8 cellular contexts compared by ENCODE assay signal in the genomic region with DNA sequence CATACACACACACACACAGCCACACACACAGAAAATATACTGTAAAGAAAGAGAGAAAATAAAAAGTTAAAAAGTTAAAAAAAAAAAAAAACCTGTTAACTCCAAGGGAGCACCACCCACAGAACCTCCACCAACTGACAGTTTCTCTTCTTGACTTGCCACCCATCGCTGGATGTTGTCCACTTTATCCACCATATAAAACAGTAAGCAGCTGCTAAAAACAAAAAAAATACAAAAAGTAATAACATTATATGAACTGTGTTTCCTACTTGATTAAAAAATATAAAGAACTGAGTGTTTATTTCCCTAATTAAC. TPM values are rescaled to one million over a fixed set of nuclear protein-coding genes. Genes with fewer than 3 reads are reported as not detected.
A peak's percentile ranks its signal among the peaks of the same experiment; 100 is the strongest.
DNase-seq lines count a peak whose midpoint lies in the region; ATAC-seq, FAIRE-seq and TF ChIP-seq lines count a peak whose summit lies in the region.

No MANE protein-coding gene starts in this region.

- TF ChIP-seq CTCF in D721Med (IDR thresholded peaks at IDR 0.05; ENCODE audit: insufficient read depth, missing control alignments) = no peak

- no peak overlapping the region for H3K27ac ChIP-seq in iPS-18a (ENCODE audit: low read length)

- peaks cover 13% of the 10 kb centered on the region for H3K4me1 ChIP-seq in iPS-18a (ENCODE audit: control insufficient read depth, low read depth, low read length)

- peaks cover 10% of the 10 kb centered on the region for H3K36me3 Mint-ChIP-seq in activated CD4-positive, alpha-beta memory T cell treated with anti-CD3 and anti-CD28 coated beads, Interleukin-2, amount 10 ng/mL, durations not matched to agents 7 days and 5 days (ENCODE audit: low read depth)
- H3K36me3 Mint-ChIP-seq in stimulated activated naive B cell treated with anti-CD40 and anti-IgM and Interleukin-4, amounts not matched to agents 10 μg/mL and 1 μg/mL and 100 μg/mL, for 72 hours = peaks cover 0 to 7% of the 10 kb centered on the region in 2 donors

- peak overlapping the region; percentile 89 for H3K27ac Mint-ChIP-seq in activated CD4-positive, alpha-beta memory T cell treated with anti-CD3 and anti-CD28 coated beads, Interleukin-2, amount 10 ng/mL, durations not matched to agents 7 days and 5 days
- H3K27ac Mint-ChIP-seq in stimulated activated naive B cell treated with anti-CD40 and anti-IgM and Interleukin-4, amounts not matched to agents 10 μg/mL and 1 μg/mL and 100 μg/mL, for 72 hours = peak overlapping the region; percentile 96

- peak; percentile 38 for DNase-seq in DMS53 (lab: John Stamatoyannopoulos, UW)
- no peak for DNase-seq in DMS53 treated with DMSO at 0.1 percent for 48 hours (lab: John Stamatoyannopoulos, UW; ENCODE audit: unreplicated experiment)
- no peak for DNase-seq in activated CD4-positive, alpha-beta memory T cell treated with anti-CD3 and anti-CD28 coated beads, Interleukin-2, amount 10 ng/mL, durations not matched to agents 7 days and 5 days
- no peak for DNase-seq in stimulated activated naive B cell treated with anti-CD40 and anti-IgM and Interleukin-4, amounts not matched to agents 10 μg/mL and 1 μg/mL and 100 μg/mL, for 72 hours
- no peak for DNase-seq in D721Med (ENCODE audit: insufficient read length, low spot score)
- no peak for DNase-seq in medulla oblongata (ENCODE audit: extremely low spot score)

- peak overlapping the region; percentile 88 for H3K4me3 Mint-ChIP-seq in activated CD4-positive, alpha-beta memory T cell treated with anti-CD3 and anti-CD28 coated beads, Interleukin-2, amount 10 ng/mL, durations not matched to agents 7 days and 5 days
- peak overlapping the region; percentile 87 to 97 for H3K4me3 Mint-ChIP-seq in stimulated activated naive B cell treated with anti-CD40 and anti-IgM and Interleukin-4, amounts not matched to agents 10 μg/mL and 1 μg/mL and 100 μg/mL, for 72 hours

- ATAC-seq in stimulated activated naive B cell treated with anti-CD40 and anti-IgM and Interleukin-4, amounts not matched to agents 10 μg/mL and 1 μg/mL and 100 μg/mL, for 72 hours (replicated peaks) = no peak
- ATAC-seq in HG02852 (IDR thresholded peaks at IDR 0.05; ENCODE audit: unreplicated experiment) = no peak

- CTCF ChIA-PET in activated CD4-positive, alpha-beta memory T cell treated with anti-CD3 and anti-CD28 coated beads, Interleukin-2, amount 10 ng/mL, durations not matched to agents 7 days and 5 days (lab: Charles Lee) = interaction anchor here (0.8 to 5.8 kb wide), 6 partner anchors 8 to 44 kb away, joined by 3 to 63 read pairs (median 3); no protein-coding TSS in a partner anchor

- H3K27me3 Mint-ChIP-seq in activated CD4-positive, alpha-beta memory T cell treated with anti-CD3 and anti-CD28 coated beads, Interleukin-2, amount 10 ng/mL, durations not matched to agents 7 days and 5 days = peaks cover 13% of the 10 kb centered on the region
- peaks cover 0 to 4% of the 10 kb centered on the region in 2 donors for H3K27me3 Mint-ChIP-seq in stimulated activated naive B cell treated with anti-CD40 and anti-IgM and Interleukin-4, amounts not matched to agents 10 μg/mL and 1 μg/mL and 100 μg/mL, for 72 hours

- H3K27me3 ChIP-seq in iPS-18a (ENCODE audit: control insufficient read depth, insufficient read depth, low read length) = peaks cover 77% of the 10 kb centered on the region

- no peaks in the 10 kb centered on the region for H3K9me3 Mint-ChIP-seq in activated CD4-positive, alpha-beta memory T cell treated with anti-CD3 and anti-CD28 coated beads, Interleukin-2, amount 10 ng/mL, durations not matched to agents 7 days and 5 days
- no peaks in the 10 kb centered on the region for H3K9me3 Mint-ChIP-seq in stimulated activated naive B cell treated with anti-CD40 and anti-IgM and Interleukin-4, amounts not matched to agents 10 μg/mL and 1 μg/mL and 100 μg/mL, for 72 hours

- no peaks in the 10 kb centered on the region for H3K9me3 ChIP-seq in iPS-18a (ENCODE audit: control insufficient read depth, low read depth, low read length)

- peak overlapping the region; percentile 70 for H3K4me3 ChIP-seq in iPS-18a (ENCODE audit: low read length)

- H3K9ac ChIP-seq in iPS-18a (ENCODE audit: low read length) = no peak overlapping the region

- POLR2A ChIA-PET in activated CD4-positive, alpha-beta memory T cell treated with anti-CD3 and anti-CD28 coated beads, Interleukin-2, amount 10 ng/mL, durations not matched to agents 7 days and 5 days (lab: Charles Lee) = interaction anchor here (0.6 to 1.7 kb wide), 5 partner anchors 8 to 532 kb away, joined by 3 to 8 read pairs (median 4); a partner anchor contains a TSS

- peaks cover 58% of the 10 kb centered on the region for H3K4me1 Mint-ChIP-seq in activated CD4-positive, alpha-beta memory T cell treated with anti-CD3 and anti-CD28 coated beads, Interleukin-2, amount 10 ng/mL, durations not matched to agents 7 days and 5 days
- peaks cover 26 to 42% of the 10 kb centered on the region in 2 donors for H3K4me1 Mint-ChIP-seq in stimulated activated naive B cell treated with anti-CD40 and anti-IgM and Interleukin-4, amounts not matched to agents 10 μg/mL and 1 μg/mL and 100 μg/mL, for 72 hours

- FAIRE-seq in D721Med (lab: Jason Lieb, UNC) = no peak

- H3K36me3 ChIP-seq in iPS-18a (ENCODE audit: control insufficient read depth, low read depth, low read length) = no peaks in the 10 kb centered on the region

RNA-seq across cellular contexts. Expression of a gene that starts 1.2 kb away (rescaled TPM):
- 10 to 100 TPM; 14.7 to 15.1 TPM for total RNA-seq in activated CD4-positive, alpha-beta memory T cell treated with anti-CD3 and anti-CD28 coated beads, Interleukin-2, amount 10 ng/mL, durations not matched to agents 7 days and 5 days

RNA-seq across cellular contexts. Expression of a gene that starts 10.6 kb away (rescaled TPM):
- 1 to 10 TPM; 4.8 to 4.9 TPM for total RNA-seq in activated CD4-positive, alpha-beta memory T cell treated with anti-CD3 and anti-CD28 coated beads, Interleukin-2, amount 10 ng/mL, durations not matched to agents 7 days and 5 days

RNA-seq across cellular contexts. Expression of a gene that starts 59.8 kb away (rescaled TPM):
- 10 to 100 TPM; 20.1 to 22.3 TPM for total RNA-seq in activated CD4-positive, alpha-beta memory T cell treated with anti-CD3 and anti-CD28 coated beads, Interleukin-2, amount 10 ng/mL, durations not matched to agents 7 days and 5 days
